Comparison of ENCODE assay signal across 8 cellular contexts in genomic region chr9:99819484-99820329, GRCh38. TPM values are rescaled to one million over a fixed set of nuclear protein-coding genes. Genes with fewer than 3 reads are reported as not detected.
DNase-seq lines count a peak whose midpoint lies in the region; ATAC-seq, FAIRE-seq and TF ChIP-seq lines count a peak whose summit lies in the region.

No MANE protein-coding gene starts in this region.

- H3K4me3 Mint-ChIP-seq in T-cell = peak overlapping the region; percentile 92 to 95 (median 94)

- H3K27me3 Mint-ChIP-seq in T-cell = peaks cover 23 to 25% of the 10 kb centered on the region in 2 donors

- no peak for TF ChIP-seq CTCF in GM13976 (IDR thresholded peaks at IDR 0.05; ENCODE audit: borderline replicate concordance, control extremely low read depth, extremely low read depth, insufficient read depth, missing control alignments)
- no peak for TF ChIP-seq CTCF in left ventricle myocardium inferior (IDR thresholded peaks at IDR 0.05; ENCODE audit: borderline replicate concordance)
- no peak for TF ChIP-seq CTCF in psoas muscle (IDR thresholded peaks at IDR 0.05)

- H3K4me1 ChIP-seq in left ventricle myocardium inferior (peaks cover 65% of the 10 kb centered on the region), psoas muscle (peaks cover 25% of the 10 kb centered on the region)

- H3K27ac ChIP-seq in left ventricle myocardium inferior (replicated peaks) (peak overlapping the region; percentile 99), psoas muscle (peak overlapping the region; percentile 99)

- CTCF ChIA-PET in T-cell (lab: Charles Lee) = interaction anchor here in 1 of 2 donors (0.9 to 1.9 kb wide), 7 partner anchors 9 to 597 kb away, joined by 3 to 7 read pairs (median 4); partner anchors contain the start of gene SEC61B

- peaks cover 43 to 56% (median 50%) of the 10 kb centered on the region in 3 donors for H3K4me1 Mint-ChIP-seq in T-cell

- in situ Hi-C loops in GM13976 (cut with MboI; ENCODE audit: low sequenced_read_pairs, unreplicated experiment) = loop anchor here (10.0 to 25.0 kb wide), 3 partner anchors 393 to 632 kb away; no protein-coding TSS in a partner anchor

- no peaks in the 10 kb centered on the region for H3K36me3 ChIP-seq in left ventricle myocardium inferior
- H3K36me3 ChIP-seq in psoas muscle (ENCODE audit: insufficient read depth in 1 of 2, low read depth in 1 of 2) = no peaks in the 10 kb centered on the region

- no peak for FAIRE-seq in urothelium cell line (lab: Jason Lieb, UNC)

- peaks cover 2% of the 10 kb centered on the region for H3K36me3 Mint-ChIP-seq in T-cell

- H3K9me3 Mint-ChIP-seq in T-cell = no peaks in the 10 kb centered on the region

- POLR2A ChIA-PET in T-cell (lab: Charles Lee) = interaction anchor here in 1 of 2 donors (0.5 to 1.6 kb wide), 6 partner anchors 9 to 289 kb away, joined by 3 to 15 read pairs (median 4); partner anchors contain the start of gene STX17

- ATAC-seq in HG02852 (IDR thresholded peaks at IDR 0.05; ENCODE audit: unreplicated experiment) (peak; percentile 50), T-cell (replicated peaks in 1 of 4) (peak; percentile 67 to 75 (median 68)), psoas muscle (peak; percentile 70 to 74 (median 72))

- intact Hi-C loops in left ventricle myocardium inferior (cut with micrococcal nuclease) (no loop called here), psoas muscle (cut with DNase I) (loop anchor here (1.0 to 10.0 kb wide), 9 partner anchors 85 to 775 kb away; partner anchors contain the start of gene STX17 (in 2 of the 2))

- peak overlapping the region; percentile 86 to 91 for H3K27ac Mint-ChIP-seq in T-cell

- H3K9me3 ChIP-seq in left ventricle myocardium inferior (replicated peaks) (no peaks in the 10 kb centered on the region), psoas muscle (no peaks in the 10 kb centered on the region)

- WGBS in psoas muscle, 3 donors = 1% methylated on average over 52 to 114 of the region's 114 CpGs

- H3K27me3 ChIP-seq in left ventricle myocardium inferior (ENCODE audit: low read depth) (peaks cover 8% of the 10 kb centered on the region), psoas muscle (ENCODE audit: insufficient read depth in 3 of 3, low read length in 2 of 3) (no peaks in the 10 kb centered on the region)

- H3K4me3 ChIP-seq in left ventricle myocardium inferior (peak overlapping the region; percentile 84), psoas muscle (peak overlapping the region; percentile 79)

- DNase-seq in GM13976 (ENCODE audit: low spot score) (peak; percentile 91), NCI-H1436 treated with DMSO at 0.1 percent for 48 hours (lab: John Stamatoyannopoulos, UW) (peak; percentile 42), T-cell (peak; percentile 83 to 99 (median 97)), amniotic stem cell (lab: John Stamatoyannopoulos, UW) (peak; percentile 97), left ventricle myocardium inferior (peak; percentile 94), psoas muscle (peak; percentile 96 to 98), urothelium cell line (ENCODE audit: low spot score) (peak; percentile 90)

RNA-seq across cellular contexts. Expression of gene NR4A3, which starts 2.0 kb away (rescaled TPM):
- 10 to 100 TPM in 2 of 5 donors, 1 to 10 TPM in 3; 1.3 to 45.0 (median 1.8) TPM for total RNA-seq in T-cell
- total RNA-seq in left ventricle myocardium inferior = 6.2 TPM
- total RNA-seq in psoas muscle = 10 to 100 TPM in 2 of 4 donors, 1 to 10 TPM in 2; 1.5 to 40.8 (median 15.3) TPM
- polyA plus RNA-seq in psoas muscle = 10 to 100 TPM in 1 of 3 donors, 1 to 10 TPM in 2; 2.0 to 11.0 (median 3.4) TPM

Comparison
In these comparisons a context has a peak if more than half of its experiments do, and no peak if none do; other contexts are left out.
1. Peak in every context shown above with its lines: DNase-seq, ATAC-seq, H3K4me3 ChIP-seq and H3K27ac ChIP-seq.
2. DNase-seq: peak in every context shown above with its lines; median percentile 97 in T-cell; 97 in amniotic stem cell; 97 in psoas muscle; 94 in left ventricle myocardium inferior; 91 in GM13976; 90 in urothelium cell line; 42 in NCI-H1436 treated with DMSO at 0.1 percent for 48 hours.